Comparison of ENCODE assay signal across 10 cellular contexts in the genomic region with DNA sequence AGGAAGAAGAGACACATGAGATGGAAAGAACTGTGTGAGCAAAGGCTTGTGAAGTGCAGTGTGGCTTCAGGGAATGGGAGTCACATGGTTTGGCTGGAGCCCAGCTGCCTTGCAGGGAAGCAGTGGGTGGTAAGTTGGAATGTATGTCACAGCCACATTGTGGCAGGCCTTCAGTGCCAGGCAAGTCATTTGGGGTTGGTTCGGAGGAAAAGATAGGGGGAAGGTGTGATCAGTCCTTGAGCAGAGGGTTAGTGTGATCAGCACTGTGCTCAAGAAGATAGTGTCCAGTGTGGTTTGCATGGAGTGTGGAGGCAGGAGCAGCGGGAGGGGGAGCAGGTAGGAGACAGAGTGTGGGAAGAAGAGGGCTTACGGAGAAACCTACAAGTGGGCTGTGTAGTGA. TPM values are rescaled to one million over a fixed set of nuclear protein-coding genes. Genes with fewer than 3 reads are reported as not detected.
DNase-seq lines count a peak whose midpoint lies in the region; ATAC-seq and TF ChIP-seq lines count a peak whose summit lies in the region.
"Had no signal": no experiment of that assay in that cellular context is flagged by ENCODE, and none has a peak within 500 bp of the region (broad histone marks: within the 10 kb centered on the region; RNA-seq: fewer than 3 reads in every experiment).

No MANE protein-coding gene starts in this region.

- peaks cover 3% of the 10 kb centered on the region for H3K27me3 Mint-ChIP-seq in nephron progenitor cell (ENCODE audit: low read depth, poor library complexity)

- no peak overlapping the region for H3K27ac Mint-ChIP-seq in nephron progenitor cell

- DNase-seq in A673 (ENCODE audit: low spot score) = peak; percentile 91
- peak; percentile 52 for DNase-seq in HK-2 (ENCODE audit: unreplicated experiment)
- DNase-seq in astrocyte of the spinal cord (ENCODE audit: low read depth, low spot score) = peak; percentile 60
- peak; percentile 66 for DNase-seq in iris pigment epithelial cell (ENCODE audit: low read depth)
- no peak for DNase-seq in stimulated activated CD4-positive, alpha-beta T cell treated with anti-CD3 and anti-CD28 coated beads, Interleukin-12 subunit alpha, Interleukin-12 subunit beta, amount 100 ng/mL, for 4 hours
- DNase-seq in nephron progenitor cell = no peak
- DNase-seq: midbrain had no signal

- intact Hi-C loops in A673 (cut with micrococcal nuclease; ENCODE audit: unreplicated experiment) = no loop called here

- TF ChIP-seq CTCF in A673 (conservative IDR thresholded peaks at IDR 0.05; ENCODE audit: low read depth, low read length) (no peak), astrocyte of the spinal cord (IDR thresholded peaks at IDR 0.05; ENCODE audit: low read depth, low read length) (no peak), nephron progenitor cell (IDR thresholded peaks at IDR 0.05) (no peak)

- no peak overlapping the region for H3K27ac ChIP-seq in A673 (ENCODE audit: low read depth, low read length, poor library complexity, severe bottlenecking)

- H3K4me1 Mint-ChIP-seq in nephron progenitor cell = peaks cover 14% of the 10 kb centered on the region

- H3K36me3 Mint-ChIP-seq in nephron progenitor cell (ENCODE audit: low read depth) = no peaks in the 10 kb centered on the region

- no peak overlapping the region for H3K4me3 ChIP-seq in A673 (ENCODE audit: low read depth, low read length, poor library complexity, severe bottlenecking)
- no peak overlapping the region for H3K4me3 ChIP-seq in astrocyte of the spinal cord (ENCODE audit: low read depth, low read length)
- H3K4me3 ChIP-seq: Peyer's patch had no signal

- no peak overlapping the region for H3K4me3 Mint-ChIP-seq in nephron progenitor cell

- H3K27me3 ChIP-seq in A673 (replicated peaks; ENCODE audit: insufficient read depth, low read depth, low read length, poor library complexity) = no peaks in the 10 kb centered on the region
- H3K27me3 ChIP-seq: Peyer's patch had no signal

- H3K36me3 ChIP-seq in A673 (ENCODE audit: insufficient read depth, low read length, poor library complexity, severe bottlenecking) = no peaks in the 10 kb centered on the region
- H3K36me3 ChIP-seq: Peyer's patch had no signal

- peaks cover 10% of the 10 kb centered on the region for H3K9me3 Mint-ChIP-seq in nephron progenitor cell

- no peak for ATAC-seq in GM21737 (IDR thresholded peaks at IDR 0.05; ENCODE audit: unreplicated experiment)
- ATAC-seq in HG03280 (IDR thresholded peaks at IDR 0.05; ENCODE audit: unreplicated experiment) = no peak

- H3K4me1 ChIP-seq in A673 (ENCODE audit: insufficient read depth, low read length, poor library complexity, severe bottlenecking) = peaks cover 27% of the 10 kb centered on the region

- POLR2A ChIA-PET in A673 (lab: Charles Lee; ENCODE audit: low non-redundant PET) = no interaction called here

- no TSS peak for BruUV-seq in A673 (replicated peaks; lab: Mats Ljungman, UMichigan)

- no peaks in the 10 kb centered on the region for H3K9me3 ChIP-seq in A673 (ENCODE audit: low read depth, low read length, poor library complexity, severe bottlenecking)
- H3K9me3 ChIP-seq: Peyer's patch had no signal

- in situ Hi-C loops in astrocyte of the spinal cord (cut with HindIII; ENCODE audit: low sequenced_read_pairs) = no loop called here

- CTCF ChIA-PET in A673 (lab: Charles Lee) = no interaction called here

RNA-seq across cellular contexts. Expression of a gene that starts 46.4 kb away (rescaled TPM):
- total RNA-seq in A673 (2021) = 25.5 and 25.8 TPM in 2 replicates

Comparison
In these comparisons a context has a peak if more than half of its experiments do, and no peak if none do; other contexts are left out.
1. DNase-seq: peak in A673 (single experiment), HK-2 (single experiment), astrocyte of the spinal cord (single experiment) and iris pigment epithelial cell (single experiment); none in stimulated activated CD4-positive, alpha-beta T cell treated with anti-CD3 and anti-CD28 coated beads, Interleukin-12 subunit alpha, Interleukin-12 subunit beta, amount 100 ng/mL, for 4 hours (single experiment) and nephron progenitor cell (single experiment).